3 cellular contexts compared by ENCODE assay signal in the genomic region with DNA sequence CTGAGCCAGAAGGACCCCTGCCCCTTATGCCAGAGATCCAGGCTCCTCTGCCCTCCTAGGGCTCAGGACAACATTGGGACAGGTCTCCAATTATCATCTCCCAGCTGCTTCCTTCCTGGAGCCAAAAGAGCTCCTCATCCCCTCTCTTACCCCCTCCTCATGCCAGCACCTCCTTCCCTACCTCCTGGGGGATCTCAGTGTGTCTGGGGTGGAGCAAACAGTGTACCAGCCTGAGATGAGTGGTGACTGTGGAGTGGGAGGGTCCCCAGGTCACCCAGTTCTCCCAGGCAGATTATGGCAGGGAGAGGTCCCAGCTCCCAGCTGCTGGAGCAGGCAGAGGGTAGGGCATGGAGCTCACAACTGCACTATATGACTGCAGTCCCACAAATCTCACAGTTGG.
TF ChIP-seq lines count a peak whose summit lies in the region.

No MANE protein-coding gene starts in this region.

TF ChIP-seq in HEK293, 187 proteins besides CTCF, POLR2A, EP300 and RAD21:
- 0 out of 2 replicates have a peak, but pooled peaks have one; percentile 10 for TF ChIP-seq GLIS1 (tag by site-specific recombination; IDR thresholded peaks at IDR 0.05)
- TF ChIP-seq ZIC2 (tag by site-specific recombination; IDR thresholded peaks at IDR 0.05): peak; percentile 65
- no peak for TF ChIP-seq ZEB2 (tag by site-specific recombination; IDR thresholded peaks at IDR 0.05)

TF ChIP-seq in IMR-90, 13 proteins besides CTCF, POLR2A, EP300 and RAD21:
- TF ChIP-seq, protein P1, sequence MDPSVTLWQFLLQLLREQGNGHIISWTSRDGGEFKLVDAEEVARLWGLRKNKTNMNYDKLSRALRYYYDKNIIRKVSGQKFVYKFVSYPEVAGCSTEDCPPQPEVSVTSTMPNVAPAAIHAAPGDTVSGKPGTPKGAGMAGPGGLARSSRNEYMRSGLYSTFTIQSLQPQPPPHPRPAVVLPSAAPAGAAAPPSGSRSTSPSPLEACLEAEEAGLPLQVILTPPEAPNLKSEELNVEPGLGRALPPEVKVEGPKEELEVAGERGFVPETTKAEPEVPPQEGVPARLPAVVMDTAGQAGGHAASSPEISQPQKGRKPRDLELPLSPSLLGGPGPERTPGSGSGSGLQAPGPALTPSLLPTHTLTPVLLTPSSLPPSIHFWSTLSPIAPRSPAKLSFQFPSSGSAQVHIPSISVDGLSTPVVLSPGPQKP (IDR thresholded peaks at IDR 0.05; ENCODE audit: borderline replicate concordance, low read depth, low read length): no peak
- TF ChIP-seq MAZ (IDR thresholded peaks at IDR 0.05; ENCODE audit: borderline replicate concordance, low read depth, low read length): no peak
- TF ChIP-seq RCOR1 (IDR thresholded peaks at IDR 0.05; ENCODE audit: insufficient replicate concordance, low read length): no peak
- TF ChIP-seq MAFK (IDR thresholded peaks at IDR 0.05; ENCODE audit: low read depth, low read length): no peak
- TF ChIP-seq BHLHE40 (IDR thresholded peaks at IDR 0.05; ENCODE audit: low read depth, low read length): no peak
- TF ChIP-seq, protein P2, sequence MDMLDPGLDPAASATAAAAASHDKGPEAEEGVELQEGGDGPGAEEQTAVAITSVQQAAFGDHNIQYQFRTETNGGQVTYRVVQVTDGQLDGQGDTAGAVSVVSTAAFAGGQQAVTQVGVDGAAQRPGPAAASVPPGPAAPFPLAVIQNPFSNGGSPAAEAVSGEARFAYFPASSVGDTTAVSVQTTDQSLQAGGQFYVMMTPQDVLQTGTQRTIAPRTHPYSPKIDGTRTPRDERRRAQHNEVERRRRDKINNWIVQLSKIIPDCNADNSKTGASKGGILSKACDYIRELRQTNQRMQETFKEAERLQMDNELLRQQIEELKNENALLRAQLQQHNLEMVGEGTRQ (IDR thresholded peaks at IDR 0.05; ENCODE audit: low read depth, low read length): no peak
- no peak for TF ChIP-seq NFE2L2 (IDR thresholded peaks at IDR 0.05; ENCODE audit: low read depth, low read length)
- TF ChIP-seq CHD1 (IDR thresholded peaks at IDR 0.05; ENCODE audit: low read depth, low read length): no peak
- no peak for TF ChIP-seq SMC3 (IDR thresholded peaks at IDR 0.05; ENCODE audit: low read depth, low read length)
- TF ChIP-seq CEBPB (IDR thresholded peaks at IDR 0.05; ENCODE audit: low read depth, low read length): no peak
- TF ChIP-seq FOS (IDR thresholded peaks at IDR 0.05; ENCODE audit: low read depth, low read length): no peak
- no peak for TF ChIP-seq RFX5 (IDR thresholded peaks at IDR 0.05; ENCODE audit: low read depth, low read length)
- no peak for TF ChIP-seq MXI1 (IDR thresholded peaks at IDR 0.05; ENCODE audit: borderline replicate concordance, low read depth, low read length)

TF ChIP-seq in WTC11, 78 proteins besides CTCF, POLR2A, EP300 and RAD21:
- TF ChIP-seq, protein P3, sequence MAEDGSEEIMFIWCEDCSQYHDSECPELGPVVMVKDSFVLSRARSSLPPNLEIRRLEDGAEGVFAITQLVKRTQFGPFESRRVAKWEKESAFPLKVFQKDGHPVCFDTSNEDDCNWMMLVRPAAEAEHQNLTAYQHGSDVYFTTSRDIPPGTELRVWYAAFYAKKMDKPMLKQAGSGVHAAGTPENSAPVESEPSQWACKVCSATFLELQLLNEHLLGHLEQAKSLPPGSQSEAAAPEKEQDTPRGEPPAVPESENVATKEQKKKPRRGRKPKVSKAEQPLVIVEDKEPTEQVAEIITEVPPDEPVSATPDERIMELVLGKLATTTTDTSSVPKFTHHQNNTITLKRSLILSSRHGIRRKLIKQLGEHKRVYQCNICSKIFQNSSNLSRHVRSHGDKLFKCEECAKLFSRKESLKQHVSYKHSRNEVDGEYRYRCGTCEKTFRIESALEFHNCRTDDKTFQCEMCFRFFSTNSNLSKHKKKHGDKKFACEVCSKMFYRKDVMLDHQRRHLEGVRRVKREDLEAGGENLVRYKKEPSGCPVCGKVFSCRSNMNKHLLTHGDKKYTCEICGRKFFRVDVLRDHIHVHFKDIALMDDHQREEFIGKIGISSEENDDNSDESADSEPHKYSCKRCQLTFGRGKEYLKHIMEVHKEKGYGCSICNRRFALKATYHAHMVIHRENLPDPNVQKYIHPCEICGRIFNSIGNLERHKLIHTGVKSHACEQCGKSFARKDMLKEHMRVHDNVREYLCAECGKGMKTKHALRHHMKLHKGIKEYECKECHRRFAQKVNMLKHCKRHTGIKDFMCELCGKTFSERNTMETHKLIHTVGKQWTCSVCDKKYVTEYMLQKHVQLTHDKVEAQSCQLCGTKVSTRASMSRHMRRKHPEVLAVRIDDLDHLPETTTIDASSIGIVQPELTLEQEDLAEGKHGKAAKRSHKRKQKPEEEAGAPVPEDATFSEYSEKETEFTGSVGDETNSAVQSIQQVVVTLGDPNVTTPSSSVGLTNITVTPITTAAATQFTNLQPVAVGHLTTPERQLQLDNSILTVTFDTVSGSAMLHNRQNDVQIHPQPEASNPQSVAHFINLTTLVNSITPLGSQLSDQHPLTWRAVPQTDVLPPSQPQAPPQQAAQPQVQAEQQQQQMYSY (CRISPR knock-in tag; IDR thresholded peaks at IDR 0.05): peak; percentile 19; the same call in 1 of the 2 replicates
- TF ChIP-seq, protein P4, sequence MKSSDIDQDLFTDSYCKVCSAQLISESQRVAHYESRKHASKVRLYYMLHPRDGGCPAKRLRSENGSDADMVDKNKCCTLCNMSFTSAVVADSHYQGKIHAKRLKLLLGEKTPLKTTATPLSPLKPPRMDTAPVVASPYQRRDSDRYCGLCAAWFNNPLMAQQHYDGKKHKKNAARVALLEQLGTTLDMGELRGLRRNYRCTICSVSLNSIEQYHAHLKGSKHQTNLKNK (CRISPR knock-in tag; IDR thresholded peaks at IDR 0.05): no peak
- no peak for TF ChIP-seq GABPB1 (CRISPR knock-in tag; IDR thresholded peaks at IDR 0.05)
- TF ChIP-seq, protein P5, sequence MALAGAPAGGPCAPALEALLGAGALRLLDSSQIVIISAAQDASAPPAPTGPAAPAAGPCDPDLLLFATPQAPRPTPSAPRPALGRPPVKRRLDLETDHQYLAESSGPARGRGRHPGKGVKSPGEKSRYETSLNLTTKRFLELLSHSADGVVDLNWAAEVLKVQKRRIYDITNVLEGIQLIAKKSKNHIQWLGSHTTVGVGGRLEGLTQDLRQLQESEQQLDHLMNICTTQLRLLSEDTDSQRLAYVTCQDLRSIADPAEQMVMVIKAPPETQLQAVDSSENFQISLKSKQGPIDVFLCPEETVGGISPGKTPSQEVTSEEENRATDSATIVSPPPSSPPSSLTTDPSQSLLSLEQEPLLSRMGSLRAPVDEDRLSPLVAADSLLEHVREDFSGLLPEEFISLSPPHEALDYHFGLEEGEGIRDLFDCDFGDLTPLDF (CRISPR knock-in tag; IDR thresholded peaks at IDR 0.05): no peak
TF ChIP-seq in WTC11: peak in this region for 1.
